ENCODE assay signal across 15 cellular contexts in the genomic region with DNA sequence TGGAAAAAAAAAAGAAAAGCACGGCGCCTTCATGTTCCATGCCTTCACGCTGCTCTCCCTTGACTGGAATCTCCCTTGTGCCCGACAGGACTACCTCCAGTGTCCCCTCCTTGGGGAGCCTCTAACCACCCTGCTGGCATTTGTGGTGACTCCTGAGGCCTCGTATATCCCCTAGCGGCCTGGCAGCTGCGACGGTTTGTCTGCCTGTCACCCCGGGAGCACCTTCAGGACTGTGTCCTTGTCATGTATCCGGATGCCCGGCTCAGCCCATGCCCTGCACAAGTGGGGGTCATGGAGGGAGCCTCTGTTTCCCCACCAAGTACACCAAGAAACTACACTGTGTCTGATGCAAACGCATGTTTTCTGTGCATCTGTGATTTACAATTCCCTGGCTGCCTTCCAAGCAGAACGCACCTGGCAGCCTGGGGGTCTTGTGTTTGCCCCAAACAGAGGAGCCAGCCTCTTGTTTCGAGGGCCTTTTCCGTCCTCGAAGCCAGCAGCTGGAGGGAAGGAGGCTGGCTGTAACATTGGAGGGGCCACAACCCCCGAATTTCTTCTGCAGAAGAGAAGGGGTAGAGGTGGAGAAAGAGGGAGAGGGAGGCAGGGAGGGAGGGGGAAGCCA. TPM values are rescaled to one million over a fixed set of nuclear protein-coding genes. Genes with fewer than 3 reads are reported as not detected.
DNase-seq lines count a peak whose midpoint lies in the region; ATAC-seq and TF ChIP-seq lines count a peak whose summit lies in the region.
"Had no signal": no experiment of that assay in that cellular context is flagged by ENCODE, and none has a peak within 500 bp of the region (broad histone marks: within the 10 kb centered on the region; RNA-seq: fewer than 3 reads in every experiment).

No MANE protein-coding gene starts in this region.

- H3K27ac ChIP-seq in SJCRH30 (no peak overlapping the region), tibial artery (peak overlapping the region; percentile 86)
- H3K27ac ChIP-seq: cardiac muscle cell had no signal

- H3K4me1 ChIP-seq in SJCRH30 (peaks cover 26% of the 10 kb centered on the region), tibial artery (peaks cover 0 to 67% (median 55%) of the 10 kb centered on the region in 4 donors)

- ATAC-seq in activated CD4-positive, CD25-positive, alpha-beta regulatory T cell treated with anti-CD3 and anti-CD28 coated beads, Interleukin-2, amount 50 U/mL, for 24 hours: no peak
- ATAC-seq: activated CD8-positive, alpha-beta T cell treated with anti-CD3 and anti-CD28 coated beads for 36 hours had no signal

- H3K27ac Mint-ChIP-seq in nephron: peak overlapping the region; percentile 39 to 76 (median 49)
- H3K27ac Mint-ChIP-seq: activated CD8-positive, alpha-beta T cell treated with anti-CD3 and anti-CD28 coated beads for 36 hours had no signal

- H3K4me3 ChIP-seq in SJCRH30 (no peak overlapping the region), tibial artery (no peak overlapping the region)
- H3K4me3 ChIP-seq: cardiac muscle cell had no signal

- H3K27me3 ChIP-seq in SJCRH30: no peaks in the 10 kb centered on the region
- H3K27me3 ChIP-seq in tibial artery: no peaks in the 10 kb centered on the region
- H3K27me3 ChIP-seq: cardiac muscle cell had no signal

- H3K4me3 Mint-ChIP-seq in nephron: no peak overlapping the region
- H3K4me3 Mint-ChIP-seq: activated CD8-positive, alpha-beta T cell treated with anti-CD3 and anti-CD28 coated beads for 36 hours had no signal

- H3K36me3 ChIP-seq in SJCRH30 (no peaks in the 10 kb centered on the region), tibial artery (no peaks in the 10 kb centered on the region)
- H3K36me3 ChIP-seq: cardiac muscle cell had no signal

- peaks cover 4% of the 10 kb centered on the region for H3K36me3 Mint-ChIP-seq in nephron (ENCODE audit: low read depth)

- intact Hi-C loops in tibial artery (cut with DNase I; ENCODE audit: low total_unique reads): no loop called here

- H3K9me3 ChIP-seq in SJCRH30 (replicated peaks) (0 out of 2 replicates have a peak, but pooled peaks cover 2% of the 10 kb centered on the region), tibial artery (no peaks in the 10 kb centered on the region)

- TF ChIP-seq CTCF in nephron (IDR thresholded peaks at IDR 0.05; ENCODE audit: unreplicated experiment in 3 of 3): no peak
- TF ChIP-seq CTCF in tibial artery (IDR thresholded peaks at IDR 0.05): no peak

- DNase-seq in NCI-H1417 (lab: John Stamatoyannopoulos, UW) (peak in 2 of 3 experiments; percentile 35 to 60), NCI-H1417 treated with DMSO at 0.1 percent for 48 hours (lab: John Stamatoyannopoulos, UW) (no peak), SJCRH30 (peak; percentile 55 to 67), tibial artery (peak in 1 of 2 donors; percentile 61), NCI-H1436 (lab: John Stamatoyannopoulos, UW) (no peak), GOT3 (lab: John Stamatoyannopoulos, UW) (no peak)
- DNase-seq: 8988T; activated CD8-positive, alpha-beta T cell treated with anti-CD3 and anti-CD28 coated beads for 36 hours; activated naive CD4-positive, alpha-beta T cell; NCI-H1048; NCI-H774; stimulated activated CD4-positive, alpha-beta T cell treated with anti-CD3 and anti-CD28 coated beads, Interleukin-1b, Interleukin-23, amount 100 ng/mL, for 48 hours had no signal

- no peaks in the 10 kb centered on the region for H3K9me3 Mint-ChIP-seq in nephron

- peaks cover 21% of the 10 kb centered on the region for H3K27me3 Mint-ChIP-seq in nephron (ENCODE audit: low read depth)

- peaks cover 38% of the 10 kb centered on the region for H3K4me1 Mint-ChIP-seq in nephron

RNA-seq across cellular contexts. Expression of a gene that starts 18.9 kb away (rescaled TPM):
- not detected in 2 replicates for total RNA-seq in SJCRH30 (2014; rRNA removed; shearing (Covaris generic))
- total RNA-seq: activated CD8-positive, alpha-beta T cell treated with anti-CD3 and anti-CD28 coated beads for 36 hours; cardiac muscle cell had no signal

Comparison
In these comparisons a context has a peak if more than half of its experiments do, and no peak if none do; other contexts are left out.
1. DNase-seq: peak in NCI-H1417 (2 of 3) and SJCRH30 (2 of 2); none in NCI-H1417 treated with DMSO at 0.1 percent for 48 hours (single experiment), NCI-H1436 (single experiment) and GOT3 (single experiment).